ENCODE assay signal across 28 cellular contexts in the genomic region with DNA sequence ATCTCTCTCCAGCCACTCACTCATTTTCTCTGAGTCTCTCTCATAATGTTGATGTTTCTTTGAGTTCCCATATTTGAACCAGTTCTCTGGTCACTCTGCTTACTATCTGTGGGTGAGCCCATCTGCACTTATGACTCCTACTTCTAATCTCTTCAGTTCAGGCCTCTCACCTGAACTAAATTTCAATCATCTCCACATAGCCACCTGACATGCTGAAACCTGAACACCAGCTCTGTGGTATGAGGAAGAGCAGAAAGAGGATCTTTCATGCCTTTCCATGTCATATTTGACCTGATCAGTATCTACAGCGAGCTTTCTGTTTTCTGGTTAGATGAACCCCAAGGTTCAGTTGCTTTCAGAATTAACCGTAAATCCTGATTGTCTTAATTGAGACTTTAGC.
DNase-seq lines count a peak whose midpoint lies in the region; ATAC-seq, FAIRE-seq and TF ChIP-seq lines count a peak whose summit lies in the region.
"Had no signal": no experiment of that assay in that cellular context is flagged by ENCODE, and none has a peak within 500 bp of the region (broad histone marks: within the 10 kb centered on the region; RNA-seq: fewer than 3 reads in every experiment).

No MANE protein-coding gene starts in this region.

- H3K27ac ChIP-seq in astrocyte (ENCODE audit: low read depth, low read length) = no peak overlapping the region
- H3K27ac ChIP-seq in epithelial cell of prostate = peak overlapping the region; percentile 14
- H3K27ac ChIP-seq in keratinocyte (ENCODE audit: control insufficient read depth, insufficient read depth, low read length) = no peak overlapping the region
- no peak overlapping the region for H3K27ac ChIP-seq in Peyer's patch
- H3K27ac ChIP-seq: BLaER1 had no signal

- H4K20me1 ChIP-seq in astrocyte (ENCODE audit: insufficient read depth, low read length) (no peaks in the 10 kb centered on the region), keratinocyte (ENCODE audit: control insufficient read depth, extremely low read depth, insufficient read depth, low read length) (no peaks in the 10 kb centered on the region)
- H4K20me1 ChIP-seq: BLaER1 had no signal

- H3K9me1 ChIP-seq in keratinocyte (ENCODE audit: control insufficient read depth, extremely low read depth, insufficient read depth, low read length) = no peaks in the 10 kb centered on the region

- H3K9ac ChIP-seq in astrocyte (ENCODE audit: low read length) (no peak overlapping the region), keratinocyte (ENCODE audit: control insufficient read depth, extremely low read depth, insufficient read depth, low read length) (no peak overlapping the region)
- H3K9ac ChIP-seq: BLaER1 had no signal

- H3K4me3 Mint-ChIP-seq in astrocyte (ENCODE audit: unreplicated experiment) = no peak overlapping the region
- H3K4me3 Mint-ChIP-seq: CD14-positive monocyte; CD4-positive, alpha-beta memory T cell; CD4-positive, CD25-positive, alpha-beta regulatory T cell; CD8-positive, alpha-beta memory T cell had no signal

- H3K27ac Mint-ChIP-seq in astrocyte (ENCODE audit: unreplicated experiment) = no peak overlapping the region
- H3K27ac Mint-ChIP-seq: CD14-positive monocyte; CD4-positive, CD25-positive, alpha-beta regulatory T cell; CD8-positive, alpha-beta memory T cell had no signal

- no peaks in the 10 kb centered on the region for H3K9me3 ChIP-seq in astrocyte (ENCODE audit: insufficient read depth, low read depth, low read length)
- no peaks in the 10 kb centered on the region for H3K9me3 ChIP-seq in keratinocyte (ENCODE audit: control insufficient read depth, low read depth, low read length)
- no peaks in the 10 kb centered on the region for H3K9me3 ChIP-seq in Peyer's patch
- H3K9me3 ChIP-seq: BE2C, BLaER1 had no signal

- H3K4me3 ChIP-seq in astrocyte (ENCODE audit: insufficient read depth, low read depth, low read length) (no peak overlapping the region), bronchial epithelial cell (ENCODE audit: low read depth, low read length) (no peak overlapping the region), keratinocyte (ENCODE audit: control insufficient read depth in 2 of 3, extremely low read depth in 1 of 3, insufficient read depth in 2 of 3, low read depth in 1 of 3, low read length in 3 of 3) (no peak overlapping the region), Peyer's patch (no peak overlapping the region)
- H3K4me3 ChIP-seq: BLaER1, GM12878 had no signal

- peaks cover 3% of the 10 kb centered on the region for H3K9me3 Mint-ChIP-seq in astrocyte (ENCODE audit: unreplicated experiment)
- H3K9me3 Mint-ChIP-seq: CD4-positive, alpha-beta memory T cell; CD8-positive, alpha-beta memory T cell had no signal

- H3K27me3 Mint-ChIP-seq in astrocyte (ENCODE audit: low read depth, unreplicated experiment) = peaks cover 2% of the 10 kb centered on the region

- H3K4me1 Mint-ChIP-seq in astrocyte (ENCODE audit: low read depth, unreplicated experiment) = no peaks in the 10 kb centered on the region
- H3K4me1 Mint-ChIP-seq: CD14-positive monocyte; CD4-positive, alpha-beta memory T cell; CD4-positive, CD25-positive, alpha-beta regulatory T cell; CD8-positive, alpha-beta memory T cell had no signal

- dilution Hi-C loops in keratinocyte (cut with MboI; ENCODE audit: extremely low pct_ligation_motif_present, low sequenced_read_pairs) = no loop called here

- FAIRE-seq in astrocyte (lab: Jason Lieb, UNC) (peak; percentile 78), bronchial epithelial cell (lab: Jason Lieb, UNC) (no peak), keratinocyte (lab: Jason Lieb, UNC) (peak; percentile 83)
- FAIRE-seq: A204.1, GM12892, GM18507 had no signal

- DNase-seq in astrocyte (ENCODE audit: low read depth) = no peak
- DNase-seq in bronchial epithelial cell (ENCODE audit: low read depth) = peak; percentile 29
- peak; percentile 1 for DNase-seq in epithelial cell of prostate (ENCODE audit: low read depth, low spot score)
- DNase-seq in keratinocyte (ENCODE audit: low read depth, low spot score) = no peak
- DNase-seq in Peyer's patch = no peak
- no peak for DNase-seq in activated naive CD4-positive, alpha-beta T cell (lab: John Stamatoyannopoulos, UW)
- DNase-seq: 8988T; ACHN; BE2C; C1 segment of cervical spinal cord; CD4-positive, alpha-beta memory T cell; CD4-positive, CD25-positive, alpha-beta regulatory T cell; CD8-positive, alpha-beta memory T cell; COR-L47; DMS 273 treated with DMSO at 0.1 percent for 48 hours; DMS153; DMS53; DMS79; DND-41; EL; GDM1 had no signal

- no peak for TF ChIP-seq POLR2A in Peyer's patch (IDR thresholded peaks at IDR 0.05)

- ATAC-seq in HG03280 (IDR thresholded peaks at IDR 0.05; ENCODE audit: unreplicated experiment) = no peak
- ATAC-seq: GM12878 had no signal

- no peak for TF ChIP-seq CTCF in astrocyte (IDR thresholded peaks at IDR 0.05; ENCODE audit: insufficient read depth, low read depth, low read length)
- no peak for TF ChIP-seq CTCF in bronchial epithelial cell (IDR thresholded peaks at IDR 0.05; ENCODE audit: insufficient read depth, low read length, severe bottlenecking)
- no peak for TF ChIP-seq CTCF in keratinocyte (optimal IDR thresholded peaks at IDR 0.05 in 1 of 3, IDR thresholded peaks at IDR 0.05 in 1 of 3, conservative IDR thresholded peaks at IDR 0.05 in 1 of 3; ENCODE audit: extremely low read depth in 1 of 3, insufficient read depth in 2 of 3, low read length in 3 of 3)
- TF ChIP-seq CTCF in Peyer's patch (IDR thresholded peaks at IDR 0.05) = no peak

- no peaks in the 10 kb centered on the region for H3K79me2 ChIP-seq in astrocyte (ENCODE audit: insufficient read depth, low read length)
- no peaks in the 10 kb centered on the region for H3K79me2 ChIP-seq in keratinocyte (ENCODE audit: control insufficient read depth, insufficient read depth, low read length)

- no peaks in the 10 kb centered on the region for H3K36me3 ChIP-seq in astrocyte (ENCODE audit: insufficient read depth, low read length)
- H3K36me3 ChIP-seq in bronchial epithelial cell (ENCODE audit: control insufficient read depth, insufficient read depth, low read length) = no peaks in the 10 kb centered on the region
- no peaks in the 10 kb centered on the region for H3K36me3 ChIP-seq in keratinocyte (ENCODE audit: control insufficient read depth in 2 of 2, extremely low read depth in 1 of 2, insufficient read depth in 2 of 2, low read length in 2 of 2)
- H3K36me3 ChIP-seq in Peyer's patch = no peaks in the 10 kb centered on the region
- H3K36me3 ChIP-seq: BE2C, BLaER1 had no signal

- no peaks in the 10 kb centered on the region for H3K36me3 Mint-ChIP-seq in astrocyte (ENCODE audit: low read depth, unreplicated experiment)
- H3K36me3 Mint-ChIP-seq: CD14-positive monocyte; CD4-positive, alpha-beta memory T cell; CD4-positive, CD25-positive, alpha-beta regulatory T cell; CD8-positive, alpha-beta memory T cell had no signal

- no peaks in the 10 kb centered on the region for H3K4me1 ChIP-seq in astrocyte (ENCODE audit: insufficient read depth, low read length)
- peaks cover 7% of the 10 kb centered on the region for H3K4me1 ChIP-seq in keratinocyte (ENCODE audit: control insufficient read depth, extremely low read depth, insufficient read depth, low read length)
- H3K4me1 ChIP-seq in Peyer's patch = no peaks in the 10 kb centered on the region
- H3K4me1 ChIP-seq: BE2C, BLaER1 had no signal

- no peak overlapping the region for H3K4me2 ChIP-seq in astrocyte (ENCODE audit: low read length)
- peak overlapping the region; percentile 19 for H3K4me2 ChIP-seq in keratinocyte (ENCODE audit: control insufficient read depth, extremely low read depth, insufficient read depth, low read depth, low read length)
- H3K4me2 ChIP-seq: BLaER1 had no signal

- H3K27me3 ChIP-seq in astrocyte (ENCODE audit: insufficient read depth, low read length) (no peaks in the 10 kb centered on the region), bronchial epithelial cell (ENCODE audit: control insufficient read depth, insufficient read depth, low read length) (no peaks in the 10 kb centered on the region), keratinocyte (ENCODE audit: control insufficient read depth, extremely low read depth, insufficient read depth, low read length) (peaks cover 8% of the 10 kb centered on the region), Peyer's patch (no peaks in the 10 kb centered on the region)
- H3K27me3 ChIP-seq: BE2C, BLaER1 had no signal

- H2AFZ ChIP-seq in astrocyte (ENCODE audit: low read depth, low read length) (no peak overlapping the region), keratinocyte (ENCODE audit: control insufficient read depth, low read length) (peak overlapping the region; percentile 39)

Comparison
In these comparisons a context has a peak if more than half of its experiments do, and no peak if none do; other contexts are left out.
1. DNase-seq: peak in bronchial epithelial cell (single experiment) and epithelial cell of prostate (single experiment); none in astrocyte (single experiment), keratinocyte (single experiment), Peyer's patch (0 of 3) and activated naive CD4-positive, alpha-beta T cell (0 of 4).